ENCODE assay signal across 9 cellular contexts in genomic region chr9:89941875-89942274, GRCh38.
DNase-seq lines count a peak whose midpoint lies in the region; ATAC-seq and TF ChIP-seq lines count a peak whose summit lies in the region.
"Had no signal": no experiment of that assay in that cellular context is flagged by ENCODE, and none has a peak within 500 bp of the region (broad histone marks: within the 10 kb centered on the region; RNA-seq: fewer than 3 reads in every experiment).

No MANE protein-coding gene starts in this region.

- ATAC-seq in heart right ventricle (peak; percentile 33 to 94 (median 74)), HG03469 (IDR thresholded peaks at IDR 0.05; ENCODE audit: unreplicated experiment) (no peak), GM21360 (IDR thresholded peaks at IDR 0.05; ENCODE audit: unreplicated experiment) (no peak)

- no peaks in the 10 kb centered on the region for H3K9me3 ChIP-seq in heart right ventricle
- H3K9me3 ChIP-seq in tibial artery, result no peaks in the 10 kb centered on the region

- H3K27ac ChIP-seq in heart right ventricle, result peak overlapping the region in 1 of 10 donors; percentile 37
- H3K27ac ChIP-seq in tibial artery, result peak overlapping the region; percentile 29 to 44
- H3K27ac ChIP-seq: SK-N-MC had no signal

- H3K4me1 ChIP-seq in heart right ventricle, result peaks cover 0 to 15% (median 0%) of the 10 kb centered on the region in 9 donors
- H3K4me1 ChIP-seq in tibial artery, result peaks cover 0 to 26% (median 16%) of the 10 kb centered on the region in 4 donors

- TF ChIP-seq CTCF in heart right ventricle (IDR thresholded peaks at IDR 0.05), result no peak
- no peak for TF ChIP-seq CTCF in tibial artery (IDR thresholded peaks at IDR 0.05)

- WGBS in heart right ventricle, 2 donors, result 44 to 53% methylated on average over 2 of the region's 2 CpGs

- no peaks in the 10 kb centered on the region for H3K36me3 ChIP-seq in heart right ventricle
- no peaks in the 10 kb centered on the region for H3K36me3 ChIP-seq in tibial artery

- intact Hi-C loops in heart right ventricle (cut with DNase I), result no loop called here
- intact Hi-C loops in tibial artery (cut with DNase I; ENCODE audit: low total_unique reads), result loop anchor here (5.0 kb wide), 1 partner anchor 60 kb away; no protein-coding TSS in a partner anchor

- DNase-seq in NCI-H748 (lab: John Stamatoyannopoulos, UW; ENCODE audit: unreplicated experiment) (peak; percentile 15), NCI-H748 treated with DMSO at 0.1 percent for 48 hours (lab: John Stamatoyannopoulos, UW) (no peak), NCI-H69 (lab: John Stamatoyannopoulos, UW) (peak; percentile 92), heart right ventricle (no peak), tibial artery (no peak), 8988T (no peak)

- H3K4me3 ChIP-seq in heart right ventricle (no peak overlapping the region), tibial artery (no peak overlapping the region)
- H3K4me3 ChIP-seq: SK-N-MC had no signal

- H3K27me3 ChIP-seq in heart right ventricle (peaks cover 0 to 9% (median 0%) of the 10 kb centered on the region in 7 donors), tibial artery (no peaks in the 10 kb centered on the region)

Comparison
In these comparisons a context has a peak if more than half of its experiments do, and no peak if none do; other contexts are left out.
1. DNase-seq: peak in NCI-H748 (single experiment) and NCI-H69 (single experiment); none in NCI-H748 treated with DMSO at 0.1 percent for 48 hours (single experiment), heart right ventricle (0 of 2), tibial artery (0 of 2) and 8988T (single experiment).
2. ATAC-seq: peak in heart right ventricle (8 of 8); none in HG03469 (single experiment) and GM21360 (single experiment).